In the genomic region with DNA sequence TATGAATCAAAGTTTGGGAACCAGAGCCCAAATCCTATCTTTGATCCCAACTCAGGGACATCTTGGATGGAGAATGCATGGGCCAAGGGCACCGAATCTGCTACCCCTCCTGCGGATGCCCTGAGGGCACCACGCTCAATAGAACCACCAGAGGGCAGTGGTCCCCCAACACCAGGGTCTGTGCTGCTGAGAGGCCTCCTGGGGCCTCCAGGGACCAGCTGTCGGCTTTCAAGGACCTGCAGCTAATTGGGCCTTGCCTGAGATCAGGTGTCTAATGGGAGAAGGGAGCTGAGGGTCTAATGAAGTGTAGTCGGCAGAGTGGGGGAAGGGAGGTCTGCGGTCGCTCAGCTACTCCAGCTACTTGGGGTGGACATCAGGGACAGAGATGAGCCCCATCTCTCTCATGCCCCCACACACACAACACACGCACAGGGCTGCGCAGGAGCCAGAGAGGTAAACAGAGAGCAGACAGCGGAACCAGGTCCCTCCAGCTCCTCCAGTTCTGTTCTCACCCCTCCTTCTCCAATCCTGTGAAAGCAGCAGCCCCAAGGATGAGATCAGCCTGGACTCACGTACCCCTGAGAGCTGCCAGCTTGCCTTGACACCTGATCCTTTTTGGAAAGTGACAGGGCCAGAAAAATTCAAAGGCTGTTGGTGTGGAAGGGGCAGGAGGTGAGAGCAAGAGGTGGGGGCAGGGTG, we compare ENCODE assay signal across 8 cellular contexts. TPM values are rescaled to one million over a fixed set of nuclear protein-coding genes. Genes with fewer than 3 reads are reported as not detected.
DNase-seq lines count a peak whose midpoint lies in the region; ATAC-seq and TF ChIP-seq lines count a peak whose summit lies in the region.

No MANE protein-coding gene starts in this region.

- TF ChIP-seq CTCF in GM06990 (IDR thresholded peaks at IDR 0.05; ENCODE audit: insufficient read depth, low read length, poor library complexity, severe bottlenecking) (peak; percentile 88), choroid plexus epithelial cell (conservative IDR thresholded peaks at IDR 0.05; ENCODE audit: low read depth, low read length) (peak; percentile 89)

- DNase-seq in GM06990 (ENCODE audit: extremely low read depth, insufficient read length) (peak; percentile 56), NCI-H446 treated with DMSO at 0.1 percent for 48 hours (lab: John Stamatoyannopoulos, UW) (peak; percentile 63), choroid plexus epithelial cell (ENCODE audit: low read depth) (peak; percentile 73), left lobe of liver (ENCODE audit: low spot score) (peak; percentile 72), GOT3 (lab: John Stamatoyannopoulos, UW) (no peak)
- peak; percentile 84 for DNase-seq in activated CD4-positive, alpha-beta T cell treated with anti-CD3 and anti-CD28 coated beads for 48 hours
- peak; percentile 59 to 66 (median 62) for DNase-seq in stimulated activated CD4-positive, alpha-beta T cell treated with anti-CD3 and anti-CD28 coated beads, TNF-alpha, amount 100 ng/mL, for 1 hour (ENCODE audit: low read depth in 3 of 3, low spot score in 1 of 3)

- ATAC-seq in HG03139 (IDR thresholded peaks at IDR 0.05; ENCODE audit: unreplicated experiment) (peak; percentile 65), left lobe of liver (peak; percentile 73)

- no peaks in the 10 kb centered on the region for H3K27me3 ChIP-seq in GM06990 (replicated peaks; ENCODE audit: control insufficient read depth, insufficient read depth, low read length)

- H3K4me3 ChIP-seq in GM06990 (replicated peaks; ENCODE audit: low read depth, low read length) (no peak overlapping the region), choroid plexus epithelial cell (ENCODE audit: low read depth, low read length) (no peak overlapping the region)

- H3K36me3 ChIP-seq in GM06990 (ENCODE audit: control insufficient read depth, insufficient read depth, low read length) = peaks cover 22% of the 10 kb centered on the region

RNA-seq across cellular contexts. Expression of a gene that starts 34.9 kb away (rescaled TPM):
- 34.1 TPM for total RNA-seq in left lobe of liver

RNA-seq across cellular contexts. Expression of a gene that starts 48.0 kb away (rescaled TPM):
- 14.8 TPM for total RNA-seq in left lobe of liver
